15 cellular contexts compared by ENCODE assay signal in genomic region chr7:133794490-133794889, GRCh38.
DNase-seq lines count a peak whose midpoint lies in the region; ATAC-seq and TF ChIP-seq lines count a peak whose summit lies in the region.
"Had no signal": no experiment of that assay in that cellular context is flagged by ENCODE, and none has a peak within 500 bp of the region (broad histone marks: within the 10 kb centered on the region; RNA-seq: fewer than 3 reads in every experiment).

No MANE protein-coding gene starts in this region.

- ATAC-seq in foreskin keratinocyte = no peak

- DNase-seq in A673 (ENCODE audit: low spot score) (peak; percentile 54), DMS79 (lab: John Stamatoyannopoulos, UW) (peak; percentile 83), NCI-H187 (lab: John Stamatoyannopoulos, UW) (peak; percentile 36 to 70), cardiac fibroblast (ENCODE audit: low read depth in 2 of 2) (peak; percentile 13 to 46), mucosa of gallbladder (ENCODE audit: low spot score) (no peak), HuH-7 (ENCODE audit: low spot score) (no peak), foreskin keratinocyte (no peak)
- no peak for DNase-seq in stimulated activated naive CD4-positive, alpha-beta T cell treated with Interleukin-2 at 50 U/mL for 16 hours (lab: John Stamatoyannopoulos, UW)
- DNase-seq: activated effector memory CD4-positive, alpha-beta T cell treated with Interleukin-2 at 50 U/mL for 16 hours; cortex of kidney; H7; hypothalamus; stimulated activated CD4-positive, alpha-beta T cell treated with anti-CD3 and anti-CD28 coated beads, Interleukin-12 subunit alpha, Interleukin-12 subunit beta, amount 100 ng/mL, for 4 hours; stomach had no signal

- H3K9me3 ChIP-seq in A673 (ENCODE audit: low read depth, low read length, poor library complexity, severe bottlenecking) = no peaks in the 10 kb centered on the region
- H3K9me3 ChIP-seq: stomach had no signal

- BruUV-seq in A673 (replicated peaks; lab: Mats Ljungman, UMichigan) = no TSS peak

- H3K27me3 ChIP-seq in A673 (replicated peaks; ENCODE audit: insufficient read depth, low read depth, low read length, poor library complexity) = no peaks in the 10 kb centered on the region
- H3K27me3 ChIP-seq in foreskin keratinocyte = no peaks in the 10 kb centered on the region
- H3K27me3 ChIP-seq: stomach had no signal

- intact Hi-C loops in A673 (cut with micrococcal nuclease; ENCODE audit: unreplicated experiment) = no loop called here

- H3K4me3 ChIP-seq in A673 (ENCODE audit: low read depth, low read length, poor library complexity, severe bottlenecking) (no peak overlapping the region), cardiac fibroblast (replicated peaks in 1 of 2; ENCODE audit: low read depth in 2 of 2, low read length in 2 of 2) (no peak overlapping the region)
- H3K4me3 ChIP-seq: stomach had no signal

- CTCF ChIA-PET in A673 (lab: Charles Lee) = no interaction called here

- TF ChIP-seq CTCF in A673 (conservative IDR thresholded peaks at IDR 0.05; ENCODE audit: low read depth, low read length) (no peak), cardiac fibroblast (IDR thresholded peaks at IDR 0.05; ENCODE audit: low read depth, low read length) (no peak), foreskin keratinocyte (conservative IDR thresholded peaks at IDR 0.05) (no peak)

- H3K27ac ChIP-seq in A673 (ENCODE audit: low read depth, low read length, poor library complexity, severe bottlenecking) = no peak overlapping the region
- no peak overlapping the region for H3K27ac ChIP-seq in foreskin keratinocyte
- H3K27ac ChIP-seq: epithelial cell of prostate, stomach had no signal

- H3K4me1 ChIP-seq in A673 (ENCODE audit: insufficient read depth, low read length, poor library complexity, severe bottlenecking) (peaks cover 8% of the 10 kb centered on the region), foreskin keratinocyte (no peaks in the 10 kb centered on the region)

- no peaks in the 10 kb centered on the region for H3K36me3 ChIP-seq in A673 (ENCODE audit: insufficient read depth, low read length, poor library complexity, severe bottlenecking)
- H3K36me3 ChIP-seq: stomach had no signal

- POLR2A ChIA-PET in A673 (lab: Charles Lee; ENCODE audit: low non-redundant PET) = no interaction called here

Comparison
In these comparisons a context has a peak if more than half of its experiments do, and no peak if none do; other contexts are left out.
1. DNase-seq: peak in A673 (single experiment), DMS79 (single experiment), NCI-H187 (2 of 2) and cardiac fibroblast (2 of 2); none in stimulated activated naive CD4-positive, alpha-beta T cell treated with Interleukin-2 at 50 U/mL for 16 hours (single experiment), mucosa of gallbladder (single experiment), HuH-7 (single experiment) and foreskin keratinocyte (0 of 2).